ENCODE assay signal across 9 cellular contexts in the genomic region with DNA sequence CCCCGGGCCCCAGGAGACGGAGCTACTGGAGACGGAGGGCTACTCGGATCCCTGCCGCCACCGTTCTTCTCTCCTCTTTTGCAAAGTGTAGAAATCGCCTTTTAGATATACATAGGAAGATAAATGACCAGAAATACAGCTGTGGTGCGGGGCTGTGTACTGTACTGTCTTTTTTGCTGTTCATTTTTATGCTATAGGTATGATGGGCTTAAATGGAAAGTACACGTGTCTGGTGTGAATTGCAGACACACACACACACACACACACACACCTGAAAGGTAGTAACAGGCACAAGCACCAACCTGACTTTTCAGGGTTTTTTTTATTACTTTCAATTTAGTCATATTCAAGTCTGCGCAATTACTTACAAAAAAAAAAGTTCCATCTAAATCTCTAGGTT. TPM values are rescaled to one million over a fixed set of nuclear protein-coding genes. Genes with fewer than 3 reads are reported as not detected.
DNase-seq lines count a peak whose midpoint lies in the region; ATAC-seq and TF ChIP-seq lines count a peak whose summit lies in the region.
"Had no signal": no experiment of that assay in that cellular context is flagged by ENCODE, and none has a peak within 500 bp of the region (broad histone marks: within the 10 kb centered on the region; RNA-seq: fewer than 3 reads in every experiment).

No MANE protein-coding gene starts in this region.

- DNase-seq in Calu3 (no peak), NT2/D1 (ENCODE audit: low read depth, low spot score) (no peak), esophagus squamous epithelium (lab: John Stamatoyannopoulos, UW) (no peak), osteoblast (ENCODE audit: insufficient read length, low spot score, missing footprints) (no peak), DMS153 (lab: John Stamatoyannopoulos, UW) (no peak), AML-193 (lab: John Stamatoyannopoulos, UW) (no peak)

- no peak overlapping the region for H2AFZ ChIP-seq in osteoblast (ENCODE audit: low read length)

- ATAC-seq in HG03097 (IDR thresholded peaks at IDR 0.05; ENCODE audit: low FRiP score, unreplicated experiment) (no peak), HG03196 (IDR thresholded peaks at IDR 0.05; ENCODE audit: unreplicated experiment) (no peak)

- CTCF ChIA-PET in Calu3 (lab: Charles Lee): interaction anchor here (1.2 kb wide), 1 partner anchor 268 kb away, joined by 4 read pairs; no protein-coding TSS in a partner anchor

- H4K20me1 ChIP-seq in osteoblast (ENCODE audit: insufficient read depth, low read length): no peaks in the 10 kb centered on the region

- H3K4me3 ChIP-seq in NT2/D1 (ENCODE audit: insufficient read length, low read depth) (peak overlapping the region; percentile 70), esophagus squamous epithelium (peak overlapping the region; percentile 61 to 74 (median 70)), osteoblast (ENCODE audit: insufficient read depth, low read length) (peak overlapping the region; percentile 71)
- H3K4me3 ChIP-seq: mucosa of descending colon had no signal

- no TSS peak for BruUV-seq in Calu3 (replicated peaks; lab: Mats Ljungman, UMichigan)

- intact Hi-C loops in Calu3 (cut with micrococcal nuclease; ENCODE audit: unreplicated experiment): loop anchor here (10.0 kb wide), 2 partner anchors 129 to 269 kb away; no protein-coding TSS in a partner anchor
- intact Hi-C loops in esophagus squamous epithelium (cut with DNase I): no loop called here

- peaks cover 16% of the 10 kb centered on the region for H3K36me3 Mint-ChIP-seq in Calu3 (ENCODE audit: insufficient read depth, unreplicated experiment)

- H3K9me3 ChIP-seq in NT2/D1 (ENCODE audit: insufficient read depth, low read length): no peaks in the 10 kb centered on the region
- H3K9me3 ChIP-seq in esophagus squamous epithelium: no peaks in the 10 kb centered on the region
- no peaks in the 10 kb centered on the region for H3K9me3 ChIP-seq in osteoblast (ENCODE audit: low read depth, low read length)
- H3K9me3 ChIP-seq: mucosa of descending colon had no signal

- no peaks in the 10 kb centered on the region for H3K4me1 Mint-ChIP-seq in Calu3 (ENCODE audit: low read depth, unreplicated experiment)

- H3K27ac Mint-ChIP-seq in Calu3 (ENCODE audit: unreplicated experiment): no peak overlapping the region

- peak overlapping the region; percentile 85 for H3K9ac ChIP-seq in NT2/D1 (ENCODE audit: insufficient read length, low read depth)

- H3K4me1 ChIP-seq in NT2/D1 (ENCODE audit: insufficient read depth, insufficient read length) (no peaks in the 10 kb centered on the region), esophagus squamous epithelium (peaks cover 0 to 46% (median 0%) of the 10 kb centered on the region in 3 donors), osteoblast (ENCODE audit: insufficient read depth, low read length) (no peaks in the 10 kb centered on the region)

- peak overlapping the region; percentile 95 for H3K4me2 ChIP-seq in osteoblast (ENCODE audit: insufficient read depth, low read length)

- peaks cover 14% of the 10 kb centered on the region for H3K27me3 Mint-ChIP-seq in Calu3 (ENCODE audit: unreplicated experiment)

- H3K27ac ChIP-seq in esophagus squamous epithelium: peak overlapping the region; percentile 41 to 84 (median 76)
- no peak overlapping the region for H3K27ac ChIP-seq in osteoblast (ENCODE audit: low read depth, low read length)

- TF ChIP-seq POLR2A in esophagus squamous epithelium (IDR thresholded peaks at IDR 0.05): no peak

- no peaks in the 10 kb centered on the region for H3K9me3 Mint-ChIP-seq in Calu3 (ENCODE audit: low read depth, unreplicated experiment)

- TF ChIP-seq CTCF in Calu3 (IDR thresholded peaks at IDR 0.05; ENCODE audit: unreplicated experiment) (no peak), esophagus squamous epithelium (IDR thresholded peaks at IDR 0.05) (no peak), osteoblast (IDR thresholded peaks at IDR 0.05; ENCODE audit: extremely low read depth, low read depth, low read length) (no peak)

- H3K27me3 ChIP-seq in NT2/D1 (ENCODE audit: insufficient read depth, insufficient read length) (peaks cover 23% of the 10 kb centered on the region), esophagus squamous epithelium (peaks cover 0 to 14% (median 0%) of the 10 kb centered on the region in 4 donors), osteoblast (ENCODE audit: insufficient read depth, low read length) (peaks cover 37% of the 10 kb centered on the region)

- H3K4me3 Mint-ChIP-seq in Calu3 (ENCODE audit: low read depth, unreplicated experiment): peak overlapping the region; percentile 82

- no peaks in the 10 kb centered on the region for H3K36me3 ChIP-seq in NT2/D1 (ENCODE audit: insufficient read depth, insufficient read length, low read length)
- no peaks in the 10 kb centered on the region for H3K36me3 ChIP-seq in esophagus squamous epithelium
- H3K36me3 ChIP-seq in osteoblast (ENCODE audit: insufficient read depth, low read length): no peaks in the 10 kb centered on the region

- WGBS in esophagus squamous epithelium, 2 donors: 3 to 4% methylated on average over 7 to 9 of the region's 10 CpGs

- no peaks in the 10 kb centered on the region for H3K79me2 ChIP-seq in osteoblast (ENCODE audit: insufficient read depth, low read length)

RNA-seq across cellular contexts. Expression of a gene that starts 0.8 kb away (rescaled TPM):
- total RNA-seq in Calu3 (2022) (4.9 and 5.8 TPM in 2 replicates), esophagus squamous epithelium (10 to 100 TPM; 11.0 to 58.4 (median 44.9) TPM), osteoblast (under 0.01 TPM in 1 of 2 replicates, not detected in the other)
